16 cellular contexts compared by ENCODE assay signal in the genomic region with DNA sequence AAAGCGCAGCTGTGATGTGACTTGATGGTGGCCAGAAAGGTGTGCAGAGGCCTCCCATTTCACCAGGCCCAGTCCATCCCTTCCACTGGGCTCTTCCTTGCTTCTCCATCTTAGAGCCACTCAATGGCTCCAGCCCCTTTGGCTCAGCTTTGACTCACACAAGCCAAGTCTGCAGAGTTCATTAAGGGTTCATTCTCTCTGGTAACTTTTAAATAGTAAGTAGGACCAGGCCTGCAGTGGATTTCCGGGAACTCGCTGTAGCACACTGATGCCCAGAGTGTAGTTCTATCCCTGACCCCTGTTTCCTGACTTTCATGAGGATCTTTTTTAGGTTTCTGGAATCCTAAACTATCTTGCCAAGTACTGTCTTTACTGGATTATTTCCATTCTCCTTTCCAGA. TPM values are rescaled to one million over a fixed set of nuclear protein-coding genes. Genes with fewer than 3 reads are reported as not detected.
"Had no signal": no experiment of that assay in that cellular context is flagged by ENCODE, and none has a peak within 500 bp of the region (broad histone marks: within the 10 kb centered on the region; RNA-seq: fewer than 3 reads in every experiment).

No MANE protein-coding gene starts in this region.

RNA-seq across cellular contexts. Expression of a gene that starts 11.9 kb away (rescaled TPM):
- total RNA-seq: activated CD4-positive, alpha-beta memory T cell treated with anti-CD3 and anti-CD28 coated beads, Interleukin-2, amount 10 ng/mL, durations not matched to agents 7 days and 5 days; activated CD4-positive, alpha-beta T cell treated with anti-CD3 and anti-CD28 coated beads for 36 hours; activated CD4-positive, alpha-beta T cell treated with anti-CD3 and anti-CD28 coated beads, Interleukin-2, amount 10 ng/mL, durations not matched to agents 7 days and 5 days; activated CD8-positive, alpha-beta memory T cell treated with anti-CD3 and anti-CD28 coated beads, Interleukin-2, amount 10 ng/mL, durations not matched to agents 7 days and 5 days; activated CD8-positive, alpha-beta T cell treated with anti-CD3 and anti-CD28 coated beads, Interleukin-2, amount 10 ng/mL, durations not matched to agents 7 days and 5 days; activated naive CD8-positive, alpha-beta T cell treated with anti-CD3 and anti-CD28 coated beads, Interleukin-2, amount 10 ng/mL, durations not matched to agents 7 days and 5 days; activated T-helper 2 cell treated with anti-CD3 and anti-CD28 coated beads, Interferon-gamma antibody, Interleukin-2, Interleukin-4, amounts not matched to agents 10 μg/mL and 5 μg/mL and 100 μg/mL, durations not matched to agents 14 hours and 24 hours and 36 hours; ascending aorta; breast epithelium; cardiac septum; T-cell; T-helper 1 cell treated with Interleukin-12 subunit alpha and Interleukin-12 subunit beta and Interleukin-4 antibody, amounts not matched to agents 30 ng/mL and 1 ng/mL, for 36 hours; T-helper 17 cell; T-helper 2 cell treated with Interferon-gamma antibody and Interleukin-4, amounts not matched to agents 100 ng/mL and 5 ng/mL, for 36 hours; WTC11 had no signal
- polyA plus RNA-seq: adipose tissue had no signal

RNA-seq across cellular contexts. Expression of a gene that starts 25.9 kb away (rescaled TPM):
- total RNA-seq: activated CD4-positive, alpha-beta memory T cell treated with anti-CD3 and anti-CD28 coated beads, Interleukin-2, amount 10 ng/mL, durations not matched to agents 7 days and 5 days; activated CD4-positive, alpha-beta T cell treated with anti-CD3 and anti-CD28 coated beads for 36 hours; activated CD4-positive, alpha-beta T cell treated with anti-CD3 and anti-CD28 coated beads, Interleukin-2, amount 10 ng/mL, durations not matched to agents 7 days and 5 days; activated CD8-positive, alpha-beta memory T cell treated with anti-CD3 and anti-CD28 coated beads, Interleukin-2, amount 10 ng/mL, durations not matched to agents 7 days and 5 days; activated CD8-positive, alpha-beta T cell treated with anti-CD3 and anti-CD28 coated beads, Interleukin-2, amount 10 ng/mL, durations not matched to agents 7 days and 5 days; activated naive CD8-positive, alpha-beta T cell treated with anti-CD3 and anti-CD28 coated beads, Interleukin-2, amount 10 ng/mL, durations not matched to agents 7 days and 5 days; activated T-helper 2 cell treated with anti-CD3 and anti-CD28 coated beads, Interferon-gamma antibody, Interleukin-2, Interleukin-4, amounts not matched to agents 10 μg/mL and 5 μg/mL and 100 μg/mL, durations not matched to agents 14 hours and 24 hours and 36 hours; ascending aorta; breast epithelium; cardiac septum; T-cell; T-helper 1 cell treated with Interleukin-12 subunit alpha and Interleukin-12 subunit beta and Interleukin-4 antibody, amounts not matched to agents 30 ng/mL and 1 ng/mL, for 36 hours; T-helper 17 cell; T-helper 2 cell treated with Interferon-gamma antibody and Interleukin-4, amounts not matched to agents 100 ng/mL and 5 ng/mL, for 36 hours; WTC11 had no signal
- polyA plus RNA-seq: adipose tissue had no signal

RNA-seq across cellular contexts. Expression of a gene that starts 49.0 kb away (rescaled TPM):
- total RNA-seq: activated CD4-positive, alpha-beta memory T cell treated with anti-CD3 and anti-CD28 coated beads, Interleukin-2, amount 10 ng/mL, durations not matched to agents 7 days and 5 days; activated CD4-positive, alpha-beta T cell treated with anti-CD3 and anti-CD28 coated beads for 36 hours; activated CD4-positive, alpha-beta T cell treated with anti-CD3 and anti-CD28 coated beads, Interleukin-2, amount 10 ng/mL, durations not matched to agents 7 days and 5 days; activated CD8-positive, alpha-beta memory T cell treated with anti-CD3 and anti-CD28 coated beads, Interleukin-2, amount 10 ng/mL, durations not matched to agents 7 days and 5 days; activated CD8-positive, alpha-beta T cell treated with anti-CD3 and anti-CD28 coated beads, Interleukin-2, amount 10 ng/mL, durations not matched to agents 7 days and 5 days; activated naive CD8-positive, alpha-beta T cell treated with anti-CD3 and anti-CD28 coated beads, Interleukin-2, amount 10 ng/mL, durations not matched to agents 7 days and 5 days; activated T-helper 2 cell treated with anti-CD3 and anti-CD28 coated beads, Interferon-gamma antibody, Interleukin-2, Interleukin-4, amounts not matched to agents 10 μg/mL and 5 μg/mL and 100 μg/mL, durations not matched to agents 14 hours and 24 hours and 36 hours; ascending aorta; breast epithelium; cardiac septum; T-cell; T-helper 1 cell treated with Interleukin-12 subunit alpha and Interleukin-12 subunit beta and Interleukin-4 antibody, amounts not matched to agents 30 ng/mL and 1 ng/mL, for 36 hours; T-helper 17 cell; T-helper 2 cell treated with Interferon-gamma antibody and Interleukin-4, amounts not matched to agents 100 ng/mL and 5 ng/mL, for 36 hours; WTC11 had no signal
- polyA plus RNA-seq: adipose tissue had no signal
